Comparison of ENCODE assay signal across 9 cellular contexts in the genomic region with DNA sequence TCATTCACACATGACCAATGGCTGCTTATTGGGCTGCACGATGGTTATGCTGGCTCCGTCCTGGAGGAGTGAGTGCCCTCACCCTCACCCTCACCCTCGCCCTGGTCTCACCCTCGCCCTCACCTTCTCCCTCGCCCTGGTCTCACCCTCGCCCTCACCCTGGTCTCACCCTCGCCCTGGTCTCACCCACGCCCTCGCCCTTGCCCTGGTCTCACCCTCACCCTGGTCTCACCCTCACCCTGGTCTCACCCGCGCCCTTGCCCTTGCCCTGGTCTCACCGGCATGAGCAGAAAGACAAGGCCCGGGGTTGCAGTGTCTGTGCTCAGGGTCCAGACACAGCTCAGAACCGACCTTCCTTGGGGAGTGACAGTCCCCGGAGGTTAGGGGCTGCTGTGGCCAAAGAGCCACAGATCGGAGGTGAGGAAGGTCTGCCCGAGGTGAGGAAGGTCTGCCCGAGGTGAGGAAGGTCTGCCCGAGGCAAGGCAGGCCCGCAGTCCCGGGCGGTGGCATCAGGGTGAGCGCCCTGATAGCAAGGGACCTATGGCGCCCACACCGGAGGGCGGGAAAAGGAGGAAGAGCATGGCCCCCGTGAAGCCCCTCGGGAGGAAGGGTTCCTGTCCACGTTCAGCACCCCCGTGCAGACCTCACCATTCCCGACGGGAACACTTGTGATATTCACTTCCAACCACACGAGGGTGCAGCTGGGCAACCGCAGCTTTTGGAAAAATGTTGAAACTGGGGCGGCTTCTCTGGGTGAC.
DNase-seq lines count a peak whose midpoint lies in the region; ATAC-seq, FAIRE-seq and TF ChIP-seq lines count a peak whose summit lies in the region.
"Had no signal": no experiment of that assay in that cellular context is flagged by ENCODE, and none has a peak within 500 bp of the region (broad histone marks: within the 10 kb centered on the region; RNA-seq: fewer than 3 reads in every experiment).

No MANE protein-coding gene starts in this region.

- no peaks in the 10 kb centered on the region for H3K4me1 ChIP-seq in ACC112 (ENCODE audit: control insufficient read depth, insufficient read depth, low read length, unreplicated experiment)
- H3K4me1 ChIP-seq in kidney (ENCODE audit: control insufficient read depth in 1 of 2, insufficient read depth in 1 of 2, low read depth in 1 of 2, low read length in 2 of 2) = no peaks in the 10 kb centered on the region
- H3K4me1 ChIP-seq in tibial nerve = peaks cover 0 to 10% (median 2%) of the 10 kb centered on the region in 4 donors

- FAIRE-seq in HTR-8/SVneo (lab: Jason Lieb, UNC) (no peak), kidney (lab: Jason Lieb, UNC) (no peak)
- FAIRE-seq: GM12878 had no signal

- H3K4me3 ChIP-seq in ACC112 (ENCODE audit: low read depth, low read length) = 0 out of 2 replicates have a peak overlapping the region, but pooled peaks have one; percentile 43
- H3K4me3 ChIP-seq in kidney (ENCODE audit: low read length in 2 of 2) = no peak overlapping the region
- H3K4me3 ChIP-seq in tibial nerve = no peak overlapping the region
- H3K4me3 ChIP-seq: GM12878 had no signal

- 51 to 59% methylated on average over 33 to 35 of the region's 35 CpGs for WGBS in tibial nerve, 2 donors

- H3K27me3 ChIP-seq in ACC112 (ENCODE audit: insufficient read depth, low read length) = peaks cover 18% of the 10 kb centered on the region
- H3K27me3 ChIP-seq in tibial nerve = peaks cover 0 to 4% of the 10 kb centered on the region in 2 donors

- H3K9me3 ChIP-seq in kidney (ENCODE audit: control insufficient read depth in 1 of 2, low read length in 2 of 2) (no peaks in the 10 kb centered on the region), tibial nerve (no peaks in the 10 kb centered on the region)

- CTCF ChIA-PET in activated CD4-positive, alpha-beta T cell treated with anti-CD3 and anti-CD28 coated beads, Interleukin-2, amount 10 ng/mL, durations not matched to agents 7 days and 5 days (lab: Charles Lee) = interaction anchor here (1.1 kb wide), 1 partner anchor 15 kb away, joined by 3 read pairs; no protein-coding TSS in a partner anchor

- TF ChIP-seq EP300 in tibial nerve (IDR thresholded peaks at IDR 0.05) = peak in 1 of 2 donors; percentile 10

- no peak overlapping the region for H3K27ac Mint-ChIP-seq in activated CD4-positive, alpha-beta T cell treated with anti-CD3 and anti-CD28 coated beads, Interleukin-2, amount 10 ng/mL, durations not matched to agents 7 days and 5 days

- POLR2A ChIA-PET in activated CD4-positive, alpha-beta T cell treated with anti-CD3 and anti-CD28 coated beads, Interleukin-2, amount 10 ng/mL, durations not matched to agents 7 days and 5 days (lab: Charles Lee) = no interaction called here

- H3K9ac ChIP-seq in kidney (ENCODE audit: low read length in 2 of 2) = no peak overlapping the region

- no peaks in the 10 kb centered on the region for H3K4me1 Mint-ChIP-seq in activated CD4-positive, alpha-beta T cell treated with anti-CD3 and anti-CD28 coated beads, Interleukin-2, amount 10 ng/mL, durations not matched to agents 7 days and 5 days

- no peak overlapping the region for H3K4me3 Mint-ChIP-seq in activated CD4-positive, alpha-beta T cell treated with anti-CD3 and anti-CD28 coated beads, Interleukin-2, amount 10 ng/mL, durations not matched to agents 7 days and 5 days

- H3K27me3 Mint-ChIP-seq in activated CD4-positive, alpha-beta T cell treated with anti-CD3 and anti-CD28 coated beads, Interleukin-2, amount 10 ng/mL, durations not matched to agents 7 days and 5 days = no peaks in the 10 kb centered on the region

- in situ Hi-C loops in T47D (cut with HindIII; ENCODE audit: low pct_unique_long_range_greater_than_20kb, low sequenced_read_pairs) = no loop called here

- ATAC-seq in HG02852 (IDR thresholded peaks at IDR 0.05; ENCODE audit: unreplicated experiment) = no peak
- ATAC-seq: GM12878 had no signal

- no peaks in the 10 kb centered on the region for H3K79me2 ChIP-seq in ACC112 (ENCODE audit: control insufficient read depth, insufficient read depth, low read length, unreplicated experiment)

- no peak for TF ChIP-seq POLR2A in tibial nerve (IDR thresholded peaks at IDR 0.05)

- intact Hi-C loops in kidney (cut with DNase I) = no loop called here

- TF ChIP-seq CTCF in kidney (IDR thresholded peaks at IDR 0.05; ENCODE audit: borderline replicate concordance, extremely low read depth, insufficient read depth) (peak; percentile 45), tibial nerve (IDR thresholded peaks at IDR 0.05) (peak; percentile 41 to 73 (median 53))

- DNase-seq in HTR-8/SVneo (ENCODE audit: insufficient read length, low spot score) (peak; percentile 60), T47D (ENCODE audit: low read depth in 1 of 2, low spot score in 1 of 2) (peak; percentile 69), kidney (peak; percentile 68), tibial nerve (ENCODE audit: low spot score in 2 of 2) (peak in 1 of 2 donors; percentile 53), UCSD-AML1 (lab: John Stamatoyannopoulos, UW; ENCODE audit: unreplicated experiment) (no peak)
- no peak for DNase-seq in activated CD4-positive, alpha-beta T cell treated with anti-CD3 and anti-CD28 coated beads, Interleukin-2, amount 10 ng/mL, durations not matched to agents 7 days and 5 days

- no peaks in the 10 kb centered on the region for H3K9me3 Mint-ChIP-seq in activated CD4-positive, alpha-beta T cell treated with anti-CD3 and anti-CD28 coated beads, Interleukin-2, amount 10 ng/mL, durations not matched to agents 7 days and 5 days

- H3K36me3 Mint-ChIP-seq in activated CD4-positive, alpha-beta T cell treated with anti-CD3 and anti-CD28 coated beads, Interleukin-2, amount 10 ng/mL, durations not matched to agents 7 days and 5 days (ENCODE audit: low read depth) = no peaks in the 10 kb centered on the region

- no peak overlapping the region for H3K27ac ChIP-seq in ACC112 (ENCODE audit: low read depth, low read length)
- no peak overlapping the region for H3K27ac ChIP-seq in kidney (ENCODE audit: low read depth in 2 of 2, low read length in 2 of 2)
- H3K27ac ChIP-seq in tibial nerve = no peak overlapping the region

- no peak overlapping the region for H2AFZ ChIP-seq in ACC112 (ENCODE audit: low read length, unreplicated experiment)

- H3K36me3 ChIP-seq in ACC112 (ENCODE audit: insufficient read depth, low read length) (no peaks in the 10 kb centered on the region), kidney (ENCODE audit: control insufficient read depth in 1 of 2, insufficient read depth in 2 of 2, low read length in 2 of 2) (peaks cover 2 to 5% of the 10 kb centered on the region in 2 donors), tibial nerve (no peaks in the 10 kb centered on the region)

Comparison
In these comparisons a context has a peak if more than half of its experiments do, and no peak if none do; other contexts are left out.
1. DNase-seq: peak in HTR-8/SVneo (single experiment), T47D (2 of 2) and kidney (single experiment); none in UCSD-AML1 (single experiment) and activated CD4-positive, alpha-beta T cell treated with anti-CD3 and anti-CD28 coated beads, Interleukin-2, amount 10 ng/mL, durations not matched to agents 7 days and 5 days (single experiment).